ENCODE assay signal across 9 cellular contexts in the genomic region with DNA sequence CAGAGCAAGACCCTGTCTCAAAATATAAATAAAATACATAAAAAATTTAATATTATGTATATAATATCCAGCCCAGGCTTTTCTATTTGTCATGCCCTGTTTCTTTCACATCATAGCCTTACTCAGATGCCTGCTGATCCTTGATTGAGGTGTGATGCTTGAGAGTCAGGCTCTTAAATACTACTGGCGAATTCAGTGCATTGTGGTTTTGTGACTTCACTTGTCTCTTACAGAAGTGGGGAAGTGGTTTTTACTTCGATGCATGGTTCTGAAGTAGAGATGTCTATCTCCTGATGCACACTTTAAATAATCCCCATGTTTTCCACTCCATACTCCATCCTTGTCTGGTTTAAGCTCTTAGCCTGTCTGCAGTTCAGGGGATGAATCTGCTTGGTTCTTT. TPM values are rescaled to one million over a fixed set of nuclear protein-coding genes. Genes with fewer than 3 reads are reported as not detected.
DNase-seq lines count a peak whose midpoint lies in the region; ATAC-seq and TF ChIP-seq lines count a peak whose summit lies in the region.
"Had no signal": no experiment of that assay in that cellular context is flagged by ENCODE, and none has a peak within 500 bp of the region (broad histone marks: within the 10 kb centered on the region; RNA-seq: fewer than 3 reads in every experiment).

No MANE protein-coding gene starts in this region.

- POLR2A ChIA-PET in HEK293T (lab: Yijun Ruan, JAX) = no interaction called here

- peak overlapping the region; percentile 3 to 32 (median 23) for H3K4me3 Mint-ChIP-seq in CD4-positive, CD25-positive, alpha-beta regulatory T cell
- no peak overlapping the region for H3K4me3 Mint-ChIP-seq in chondrocyte (ENCODE audit: unreplicated experiment)

- CTCF ChIA-PET in HEK293T (lab: Yijun Ruan, JAX) = no interaction called here

- no peaks in the 10 kb centered on the region for H3K27me3 ChIP-seq in CD4-positive, CD25-positive, alpha-beta regulatory T cell (ENCODE audit: control insufficient read depth, insufficient read depth, low read length)
- H3K27me3 ChIP-seq in MG63 = no peaks in the 10 kb centered on the region

- no peaks in the 10 kb centered on the region for H3K27me3 Mint-ChIP-seq in CD4-positive, CD25-positive, alpha-beta regulatory T cell
- H3K27me3 Mint-ChIP-seq in chondrocyte (ENCODE audit: low read depth) = no peaks in the 10 kb centered on the region

- peaks cover 45% of the 10 kb centered on the region for H3K4me1 ChIP-seq in CD4-positive, CD25-positive, alpha-beta regulatory T cell (ENCODE audit: control insufficient read depth, insufficient read depth, low read length, poor library complexity, severe bottlenecking)

- no peaks in the 10 kb centered on the region for H3K9me3 Mint-ChIP-seq in CD4-positive, CD25-positive, alpha-beta regulatory T cell
- H3K9me3 Mint-ChIP-seq in chondrocyte (ENCODE audit: low read depth) = no peaks in the 10 kb centered on the region

- H3K4me3 ChIP-seq in CD4-positive, CD25-positive, alpha-beta regulatory T cell (ENCODE audit: low read depth, low read length) = peak overlapping the region; percentile 65
- no peak overlapping the region for H3K4me3 ChIP-seq in MG63

- peak overlapping the region; percentile 60 for H3K27ac ChIP-seq in CD4-positive, CD25-positive, alpha-beta regulatory T cell (ENCODE audit: insufficient read depth, low read length, poor library complexity, severe bottlenecking)

- peaks cover 37 to 77% (median 59%) of the 10 kb centered on the region in 4 donors for H3K4me1 Mint-ChIP-seq in CD4-positive, CD25-positive, alpha-beta regulatory T cell
- peaks cover 47% of the 10 kb centered on the region for H3K4me1 Mint-ChIP-seq in chondrocyte (ENCODE audit: low read depth)

- no peak for TF ChIP-seq CTCF in chondrocyte (IDR thresholded peaks at IDR 0.05)
- no peak for TF ChIP-seq CTCF in GM20000 (IDR thresholded peaks at IDR 0.05; ENCODE audit: extremely low read depth, missing control alignments)

- peak; percentile 19 to 86 (median 74) for DNase-seq in CD4-positive, CD25-positive, alpha-beta regulatory T cell
- DNase-seq in GF-D8 (lab: John Stamatoyannopoulos, UW) (peak; percentile 63), T-helper 1 cell (peak in 4 of 5 donors; percentile 4 to 77 (median 20)), chondrocyte (ENCODE audit: low spot score) (no peak), MG63 (no peak), GM20000 (ENCODE audit: low spot score) (no peak), HEK293T (ENCODE audit: extremely low spot score) (no peak), DMS 273 (lab: John Stamatoyannopoulos, UW; ENCODE audit: unreplicated experiment) (no peak)
- DNase-seq: NCI-H69 had no signal

- ATAC-seq in CD4-positive, CD25-positive, alpha-beta regulatory T cell (ENCODE audit: low read depth in 2 of 2) = peak; percentile 95

- peaks cover 18% of the 10 kb centered on the region for H3K36me3 ChIP-seq in CD4-positive, CD25-positive, alpha-beta regulatory T cell (ENCODE audit: control insufficient read depth, insufficient read depth, low read length)
- peaks cover 49% of the 10 kb centered on the region for H3K36me3 ChIP-seq in MG63

- H3K36me3 Mint-ChIP-seq in CD4-positive, CD25-positive, alpha-beta regulatory T cell = peaks cover 17% of the 10 kb centered on the region
- peaks cover 15% of the 10 kb centered on the region for H3K36me3 Mint-ChIP-seq in chondrocyte (ENCODE audit: low read depth)

- H3K9me3 ChIP-seq in CD4-positive, CD25-positive, alpha-beta regulatory T cell (ENCODE audit: control insufficient read depth in 2 of 2, low read length in 2 of 2) = no peaks in the 10 kb centered on the region
- no peaks in the 10 kb centered on the region for H3K9me3 ChIP-seq in MG63

- peak overlapping the region in 2 of 3 donors; percentile 34 to 84 for H3K27ac Mint-ChIP-seq in CD4-positive, CD25-positive, alpha-beta regulatory T cell
- H3K27ac Mint-ChIP-seq in chondrocyte (ENCODE audit: unreplicated experiment) = peak overlapping the region; percentile 3

TF ChIP-seq in HEK293T, 16 proteins besides CTCF, POLR2A, EP300 and RAD21:
- TF ChIP-seq SP1 (IDR thresholded peaks at IDR 0.05) (no peak), NFRKB (IDR thresholded peaks at IDR 0.05) (no peak), CTBP1 (IDR thresholded peaks at IDR 0.05; ENCODE audit: borderline replicate concordance) (no peak), ARNT (IDR thresholded peaks at IDR 0.05) (no peak), ZNF384 (IDR thresholded peaks at IDR 0.05) (no peak), HDGF (IDR thresholded peaks at IDR 0.05; ENCODE audit: borderline replicate concordance) (no peak), FOXM1 (IDR thresholded peaks at IDR 0.05; ENCODE audit: borderline replicate concordance) (no peak), FOXA1 (IDR thresholded peaks at IDR 0.05) (no peak), BHLHE40 (IDR thresholded peaks at IDR 0.05; ENCODE audit: borderline replicate concordance) (no peak)

RNA-seq across cellular contexts. Expression of a gene that starts 29.1 kb away (rescaled TPM):
- total RNA-seq in CD4-positive, CD25-positive, alpha-beta regulatory T cell = 314 TPM
- 10 to 100 TPM; 15.0 to 28.3 (median 21.1) TPM for polyA plus RNA-seq in CD4-positive, CD25-positive, alpha-beta regulatory T cell
- 59.9 to 92.6 TPM (median 78.9 TPM) in 3 replicates for total RNA-seq in chondrocyte
- 25.2 and 39.8 TPM in 2 replicates for total RNA-seq in MG63 (2014; rRNA removed; shearing (Covaris generic); ENCODE audit: low replicate concordance)

Comparison
In these comparisons a context has a peak if more than half of its experiments do, and no peak if none do; other contexts are left out.
1. DNase-seq: peak in CD4-positive, CD25-positive, alpha-beta regulatory T cell (3 of 3), GF-D8 (single experiment) and T-helper 1 cell (4 of 5); none in chondrocyte (single experiment), MG63 (single experiment), GM20000 (single experiment), HEK293T (single experiment) and DMS 273 (single experiment).